Comparison of ENCODE assay signal across 32 cellular contexts in the genomic region with DNA sequence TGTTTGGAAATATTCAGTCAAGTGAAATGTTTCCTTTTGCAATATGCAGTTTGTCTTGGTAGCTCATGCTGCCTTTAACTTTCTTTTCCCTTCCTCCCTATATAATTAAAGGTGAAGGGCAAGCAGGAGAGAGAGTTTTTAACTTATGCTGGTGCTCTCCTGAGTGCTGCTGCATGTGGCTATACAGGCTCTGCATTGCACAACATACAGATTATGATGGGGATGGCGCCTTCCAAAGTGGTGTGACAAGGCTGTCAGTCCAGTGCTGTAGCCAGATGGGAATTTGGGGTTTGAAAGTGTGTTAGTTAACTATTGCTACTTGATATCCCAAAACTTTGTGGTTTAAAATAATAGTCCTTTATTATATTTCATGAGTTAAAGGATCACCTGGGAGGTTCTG.
"Had no signal": no experiment of that assay in that cellular context is flagged by ENCODE, and none has a peak within 500 bp of the region (broad histone marks: within the 10 kb centered on the region; RNA-seq: fewer than 3 reads in every experiment).

No MANE protein-coding gene starts in this region.

- H3K27ac Mint-ChIP-seq: activated B cell treated with CpG ODN at 0.5 μM for 24 hours; activated CD4-positive, alpha-beta memory T cell treated with anti-CD3 and anti-CD28 coated beads for 36 hours; activated naive CD4-positive, alpha-beta T cell treated with anti-CD3 and anti-CD28 coated beads for 36 hours; activated naive CD4-positive, alpha-beta T cell treated with anti-CD3 and anti-CD28 coated beads, Interleukin-2, amount 50 U/mL, for 72 hours; activated T-helper 1 cell treated with anti-CD3 and anti-CD28 coated beads, Interleukin-12 subunit alpha, Interleukin-12 subunit beta, Interleukin-2, Interleukin-4 antibody, amounts not matched to agents 30 ng/mL and 10 ng/mL and 1 ng/mL, durations not matched to agents 14 hours and 24 hours and 36 hours; T-helper 1 cell treated with Interleukin-12 subunit alpha and Interleukin-12 subunit beta and Interleukin-4 antibody, amounts not matched to agents 30 μg/mL and 1 μg/mL, for 36 hours; T-helper 2 cell treated with Interferon-gamma antibody and Interleukin-4, amounts not matched to agents 5 μg/mL and 100 μg/mL, for 36 hours had no signal

- H3K4me3 Mint-ChIP-seq: activated B cell treated with CpG ODN at 0.5 μM for 24 hours; activated CD4-positive, alpha-beta memory T cell treated with anti-CD3 and anti-CD28 coated beads for 36 hours; activated naive CD4-positive, alpha-beta T cell treated with anti-CD3 and anti-CD28 coated beads for 36 hours; activated T-cell treated with anti-CD3 and anti-CD28 coated beads, Interleukin-2, amount 50 U/mL, for 4 hours; activated T-helper 1 cell treated with anti-CD3 and anti-CD28 coated beads, Interleukin-12 subunit alpha, Interleukin-12 subunit beta, Interleukin-2, Interleukin-4 antibody, amounts not matched to agents 30 ng/mL and 10 ng/mL and 1 ng/mL, durations not matched to agents 14 hours and 24 hours and 36 hours; T-helper 1 cell treated with Interleukin-12 subunit alpha and Interleukin-12 subunit beta and Interleukin-4 antibody, amounts not matched to agents 30 μg/mL and 1 μg/mL, for 36 hours; T-helper 2 cell treated with Interferon-gamma antibody and Interleukin-4, amounts not matched to agents 5 μg/mL and 100 μg/mL, for 36 hours had no signal

- H3K27me3 ChIP-seq: adrenal gland, body of pancreas, breast epithelium, MG63, SJCRH30 had no signal

- H3K4me1 ChIP-seq: adrenal gland, body of pancreas, breast epithelium, SJCRH30 had no signal

- H3K4me3 ChIP-seq: adrenal gland, body of pancreas, breast epithelium, MG63, SJCRH30, SK-N-MC had no signal

- H3K4me1 Mint-ChIP-seq: activated B cell treated with CpG ODN at 0.5 μM for 24 hours had no signal

- H3K36me3 ChIP-seq: adrenal gland, breast epithelium, MG63, SJCRH30 had no signal

- H3K36me3 Mint-ChIP-seq: activated CD4-positive, alpha-beta memory T cell treated with anti-CD3 and anti-CD28 coated beads for 36 hours; activated naive CD4-positive, alpha-beta T cell treated with anti-CD3 and anti-CD28 coated beads, Interleukin-2, amount 50 U/mL, for 72 hours had no signal

- DNase-seq: activated B cell treated with CpG ODN at 0.5 μM for 24 hours; activated CD4-positive, alpha-beta memory T cell treated with anti-CD3 and anti-CD28 coated beads for 36 hours; activated CD4-positive, alpha-beta T cell treated with anti-CD3 and anti-CD28 coated beads for 4 hours; activated CD4-positive, alpha-beta T cell treated with anti-CD3 and anti-CD28 coated beads, Interleukin-2, amount 50 U/mL, for 1 hour; activated CD4-positive, CD25-positive, alpha-beta regulatory T cell treated with anti-CD3 and anti-CD28 coated beads, Interleukin-2, amount 50 U/mL, for 72 hours; activated CD8-positive, alpha-beta memory T cell treated with anti-CD3 and anti-CD28 coated beads, Interleukin-2, amount 50 U/mL, for 4 hours; activated gamma-delta T cell treated with Interleukin-2 at 50 U/mL for 16 hours; activated naive CD4-positive, alpha-beta T cell treated with anti-CD3 and anti-CD28 coated beads for 36 hours; activated T-cell treated with anti-CD3 and anti-CD28 coated beads for 4 hours; activated T-cell treated with anti-CD3 and anti-CD28 coated beads, Interleukin-2, amount 50 U/mL, for 4 hours; adrenal gland; body of pancreas; Kasumi-1; MG63; NCI-H1048; NCI-H1105 treated with DMSO at 0.1 percent for 48 hours; NCI-H1436; NCI-H1694; NCI-H1930; NCI-H2081 treated with DMSO at 0.1 percent for 48 hours; NCI-H226; NCI-H446 treated with DMSO at 0.1 percent for 48 hours; NCI-H524; SHP77; SJCRH30 had no signal

- H3K9me3 Mint-ChIP-seq: activated T-cell treated with anti-CD3 and anti-CD28 coated beads, Interleukin-2, amount 50 U/mL, for 4 hours; T-helper 2 cell treated with Interferon-gamma antibody and Interleukin-4, amounts not matched to agents 5 μg/mL and 100 μg/mL, for 36 hours had no signal

- H3K9me3 ChIP-seq: adrenal gland, body of pancreas, MG63 had no signal

- ATAC-seq: activated naive CD4-positive, alpha-beta T cell treated with anti-CD3 and anti-CD28 coated beads, Interleukin-2, amount 50 U/mL, for 72 hours; activated T-cell treated with anti-CD3 and anti-CD28 coated beads, Interleukin-2, amount 50 U/mL, for 4 hours; body of pancreas; Panc1 had no signal

- H3K27ac ChIP-seq: adrenal gland, body of pancreas, breast epithelium, SJCRH30, SK-N-MC had no signal
